Comparison of ENCODE assay signal across 1 cellular context in the genomic region with DNA sequence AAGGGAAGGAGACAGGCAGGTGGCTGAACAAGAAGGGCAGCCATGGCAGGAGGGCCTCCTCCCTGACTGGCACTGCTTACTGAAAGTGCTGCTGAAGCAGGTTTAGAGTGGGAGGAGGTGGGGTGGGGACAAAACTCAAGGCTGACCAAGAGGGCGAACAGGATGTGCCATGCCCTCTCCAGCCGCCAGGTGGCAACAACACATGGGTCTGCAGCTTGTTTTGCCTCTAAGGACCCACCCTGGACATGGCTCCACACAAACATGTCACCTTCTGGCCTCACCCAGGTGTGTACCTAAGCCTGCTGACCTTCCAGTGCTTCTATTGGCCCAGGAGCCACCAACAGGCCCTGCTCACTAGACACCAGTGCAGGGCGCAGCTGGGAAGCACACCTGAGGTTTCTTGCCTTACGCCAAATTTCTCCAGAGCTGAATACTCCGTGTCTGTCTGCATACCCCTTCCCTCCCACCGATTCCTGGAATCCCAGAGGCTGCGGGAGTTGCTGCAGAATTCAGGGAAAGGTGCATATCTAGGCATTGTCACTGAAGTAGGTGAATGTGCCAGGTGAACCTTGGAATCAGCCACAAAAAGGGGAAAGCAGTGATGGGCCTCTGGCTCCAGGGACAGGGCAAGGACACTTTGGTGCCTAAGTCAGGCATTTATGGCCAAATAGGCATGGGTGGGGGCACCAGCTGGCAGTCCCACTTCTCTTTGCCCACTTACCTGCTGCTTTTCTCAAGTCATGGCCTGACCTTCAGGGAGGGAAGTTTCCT.
TF ChIP-seq lines count a peak whose summit lies in the region.

No MANE protein-coding gene starts in this region.

TF ChIP-seq in HepG2, 621 proteins besides CTCF, POLR2A, EP300 and RAD21 (continued from another document and continues in another):
- TF ChIP-seq, protein P1, sequence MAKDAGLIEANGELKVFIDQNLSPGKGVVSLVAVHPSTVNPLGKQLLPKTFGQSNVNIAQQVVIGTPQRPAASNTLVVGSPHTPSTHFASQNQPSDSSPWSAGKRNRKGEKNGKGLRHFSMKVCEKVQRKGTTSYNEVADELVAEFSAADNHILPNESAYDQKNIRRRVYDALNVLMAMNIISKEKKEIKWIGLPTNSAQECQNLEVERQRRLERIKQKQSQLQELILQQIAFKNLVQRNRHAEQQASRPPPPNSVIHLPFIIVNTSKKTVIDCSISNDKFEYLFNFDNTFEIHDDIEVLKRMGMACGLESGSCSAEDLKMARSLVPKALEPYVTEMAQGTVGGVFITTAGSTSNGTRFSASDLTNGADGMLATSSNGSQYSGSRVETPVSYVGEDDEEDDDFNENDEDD (CRISPR knock-in tag; IDR thresholded peaks at IDR 0.05; ENCODE audit: borderline replicate concordance): peak; percentile 44; the same call in 1 of the 2 replicates
- TF ChIP-seq NFE2 (CRISPR knock-in tag; IDR thresholded peaks at IDR 0.05): no peak
- peak; percentile 90 for TF ChIP-seq STAG1 (CRISPR knock-in tag; IDR thresholded peaks at IDR 0.05)
- TF ChIP-seq GATAD1 (CRISPR knock-in tag; IDR thresholded peaks at IDR 0.05): peak; percentile 72; the same call in 1 of the 2 replicates
- TF ChIP-seq, protein P2, sequence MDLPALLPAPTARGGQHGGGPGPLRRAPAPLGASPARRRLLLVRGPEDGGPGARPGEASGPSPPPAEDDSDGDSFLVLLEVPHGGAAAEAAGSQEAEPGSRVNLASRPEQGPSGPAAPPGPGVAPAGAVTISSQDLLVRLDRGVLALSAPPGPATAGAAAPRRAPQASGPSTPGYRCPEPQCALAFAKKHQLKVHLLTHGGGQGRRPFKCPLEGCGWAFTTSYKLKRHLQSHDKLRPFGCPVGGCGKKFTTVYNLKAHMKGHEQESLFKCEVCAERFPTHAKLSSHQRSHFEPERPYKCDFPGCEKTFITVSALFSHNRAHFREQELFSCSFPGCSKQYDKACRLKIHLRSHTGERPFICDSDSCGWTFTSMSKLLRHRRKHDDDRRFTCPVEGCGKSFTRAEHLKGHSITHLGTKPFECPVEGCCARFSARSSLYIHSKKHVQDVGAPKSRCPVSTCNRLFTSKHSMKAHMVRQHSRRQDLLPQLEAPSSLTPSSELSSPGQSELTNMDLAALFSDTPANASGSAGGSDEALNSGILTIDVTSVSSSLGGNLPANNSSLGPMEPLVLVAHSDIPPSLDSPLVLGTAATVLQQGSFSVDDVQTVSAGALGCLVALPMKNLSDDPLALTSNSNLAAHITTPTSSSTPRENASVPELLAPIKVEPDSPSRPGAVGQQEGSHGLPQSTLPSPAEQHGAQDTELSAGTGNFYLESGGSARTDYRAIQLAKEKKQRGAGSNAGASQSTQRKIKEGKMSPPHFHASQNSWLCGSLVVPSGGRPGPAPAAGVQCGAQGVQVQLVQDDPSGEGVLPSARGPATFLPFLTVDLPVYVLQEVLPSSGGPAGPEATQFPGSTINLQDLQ (CRISPR knock-in tag; IDR thresholded peaks at IDR 0.05): no peak
- TF ChIP-seq ZNF562 (CRISPR knock-in tag; IDR thresholded peaks at IDR 0.05; ENCODE audit: borderline replicate concordance): no peak
- peak; percentile 44 to 72; a peak in 3 of 4 replicates for TF ChIP-seq MAFK (conservative IDR thresholded peaks at IDR 0.05 in 1 of 2, IDR thresholded peaks at IDR 0.05 in 1 of 2; ENCODE audit: low read length in 2 of 2)
- TF ChIP-seq SRSF1 (optimal IDR thresholded peaks at IDR 0.05; ENCODE audit: low read depth, low read length): no peak
- TF ChIP-seq, protein P3, sequence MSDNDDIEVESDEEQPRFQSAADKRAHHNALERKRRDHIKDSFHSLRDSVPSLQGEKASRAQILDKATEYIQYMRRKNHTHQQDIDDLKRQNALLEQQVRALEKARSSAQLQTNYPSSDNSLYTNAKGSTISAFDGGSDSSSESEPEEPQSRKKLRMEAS (IDR thresholded peaks at IDR 0.05): peak; percentile 66
- peak; percentile 74; the same call in 1 of the 2 replicates for TF ChIP-seq KDM4B (CRISPR knock-in tag; IDR thresholded peaks at IDR 0.05)
- peak; percentile 57; the same call in 1 of the 2 replicates for TF ChIP-seq POGZ (CRISPR knock-in tag; IDR thresholded peaks at IDR 0.05)
- TF ChIP-seq, protein P4, sequence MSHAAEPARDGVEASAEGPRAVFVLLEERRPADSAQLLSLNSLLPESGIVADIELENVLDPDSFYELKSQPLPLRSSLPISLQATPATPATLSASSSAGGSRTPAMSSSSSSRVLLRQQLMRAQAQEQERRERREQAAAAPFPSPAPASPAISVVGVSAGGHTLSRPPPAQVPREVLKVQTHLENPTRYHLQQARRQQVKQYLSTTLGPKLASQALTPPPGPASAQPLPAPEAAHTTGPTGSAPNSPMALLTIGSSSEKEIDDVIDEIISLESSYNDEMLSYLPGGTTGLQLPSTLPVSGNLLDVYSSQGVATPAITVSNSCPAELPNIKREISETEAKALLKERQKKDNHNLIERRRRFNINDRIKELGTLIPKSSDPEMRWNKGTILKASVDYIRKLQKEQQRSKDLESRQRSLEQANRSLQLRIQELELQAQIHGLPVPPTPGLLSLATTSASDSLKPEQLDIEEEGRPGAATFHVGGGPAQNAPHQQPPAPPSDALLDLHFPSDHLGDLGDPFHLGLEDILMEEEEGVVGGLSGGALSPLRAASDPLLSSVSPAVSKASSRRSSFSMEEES (CRISPR knock-in tag; IDR thresholded peaks at IDR 0.05): peak; percentile 39; the same call in 1 of the 2 replicates
- TF ChIP-seq ERF (CRISPR knock-in tag; IDR thresholded peaks at IDR 0.05): peak; percentile 85; the same call in 1 of the 2 replicates
- TF ChIP-seq, protein P5, sequence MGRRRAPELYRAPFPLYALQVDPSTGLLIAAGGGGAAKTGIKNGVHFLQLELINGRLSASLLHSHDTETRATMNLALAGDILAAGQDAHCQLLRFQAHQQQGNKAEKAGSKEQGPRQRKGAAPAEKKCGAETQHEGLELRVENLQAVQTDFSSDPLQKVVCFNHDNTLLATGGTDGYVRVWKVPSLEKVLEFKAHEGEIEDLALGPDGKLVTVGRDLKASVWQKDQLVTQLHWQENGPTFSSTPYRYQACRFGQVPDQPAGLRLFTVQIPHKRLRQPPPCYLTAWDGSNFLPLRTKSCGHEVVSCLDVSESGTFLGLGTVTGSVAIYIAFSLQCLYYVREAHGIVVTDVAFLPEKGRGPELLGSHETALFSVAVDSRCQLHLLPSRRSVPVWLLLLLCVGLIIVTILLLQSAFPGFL (CRISPR knock-in tag; IDR thresholded peaks at IDR 0.05): no peak
- 0 out of 2 replicates have a peak, but pooled peaks have one; percentile 58 for TF ChIP-seq DNMT1 (CRISPR knock-in tag; IDR thresholded peaks at IDR 0.05)
- no peak for TF ChIP-seq TCF12 (IDR thresholded peaks at IDR 0.05)
- no peak for TF ChIP-seq TCF12 (CRISPR knock-in tag; IDR thresholded peaks at IDR 0.05)
- peak; percentile 71; the same call in 1 of the 2 replicates for TF ChIP-seq ZNF547 (CRISPR knock-in tag; IDR thresholded peaks at IDR 0.05)
- no peak for TF ChIP-seq HNRNPUL1 (IDR thresholded peaks at IDR 0.05; ENCODE audit: low read depth, low read length)
- TF ChIP-seq ZNF772 (CRISPR knock-in tag; IDR thresholded peaks at IDR 0.05): 0 out of 2 replicates have a peak, but pooled peaks have one; percentile 59
- no peak for TF ChIP-seq ZSCAN22 (CRISPR knock-in tag; IDR thresholded peaks at IDR 0.05)
- peak; percentile 78; the same call in 1 of the 2 replicates for TF ChIP-seq ZKSCAN8 (CRISPR knock-in tag; IDR thresholded peaks at IDR 0.05; ENCODE audit: borderline replicate concordance)
- TF ChIP-seq SATB2 (CRISPR knock-in tag; IDR thresholded peaks at IDR 0.05): no peak
- TF ChIP-seq, protein P6, sequence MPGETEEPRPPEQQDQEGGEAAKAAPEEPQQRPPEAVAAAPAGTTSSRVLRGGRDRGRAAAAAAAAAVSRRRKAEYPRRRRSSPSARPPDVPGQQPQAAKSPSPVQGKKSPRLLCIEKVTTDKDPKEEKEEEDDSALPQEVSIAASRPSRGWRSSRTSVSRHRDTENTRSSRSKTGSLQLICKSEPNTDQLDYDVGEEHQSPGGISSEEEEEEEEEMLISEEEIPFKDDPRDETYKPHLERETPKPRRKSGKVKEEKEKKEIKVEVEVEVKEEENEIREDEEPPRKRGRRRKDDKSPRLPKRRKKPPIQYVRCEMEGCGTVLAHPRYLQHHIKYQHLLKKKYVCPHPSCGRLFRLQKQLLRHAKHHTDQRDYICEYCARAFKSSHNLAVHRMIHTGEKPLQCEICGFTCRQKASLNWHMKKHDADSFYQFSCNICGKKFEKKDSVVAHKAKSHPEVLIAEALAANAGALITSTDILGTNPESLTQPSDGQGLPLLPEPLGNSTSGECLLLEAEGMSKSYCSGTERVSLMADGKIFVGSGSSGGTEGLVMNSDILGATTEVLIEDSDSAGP (CRISPR knock-in tag; IDR thresholded peaks at IDR 0.05; ENCODE audit: borderline replicate concordance): peak; percentile 82
- TF ChIP-seq, protein P7, sequence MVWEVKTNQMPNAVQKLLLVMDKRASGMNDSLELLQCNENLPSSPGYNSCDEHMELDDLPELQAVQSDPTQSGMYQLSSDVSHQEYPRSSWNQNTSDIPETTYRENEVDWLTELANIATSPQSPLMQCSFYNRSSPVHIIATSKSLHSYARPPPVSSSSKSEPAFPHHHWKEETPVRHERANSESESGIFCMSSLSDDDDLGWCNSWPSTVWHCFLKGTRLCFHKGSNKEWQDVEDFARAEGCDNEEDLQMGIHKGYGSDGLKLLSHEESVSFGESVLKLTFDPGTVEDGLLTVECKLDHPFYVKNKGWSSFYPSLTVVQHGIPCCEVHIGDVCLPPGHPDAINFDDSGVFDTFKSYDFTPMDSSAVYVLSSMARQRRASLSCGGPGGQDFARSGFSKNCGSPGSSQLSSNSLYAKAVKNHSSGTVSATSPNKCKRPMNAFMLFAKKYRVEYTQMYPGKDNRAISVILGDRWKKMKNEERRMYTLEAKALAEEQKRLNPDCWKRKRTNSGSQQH (CRISPR knock-in tag; IDR thresholded peaks at IDR 0.05; ENCODE audit: low read depth): no peak
- TF ChIP-seq SP2 (CRISPR knock-in tag; IDR thresholded peaks at IDR 0.05): peak; percentile 41; the same call in 1 of the 2 replicates
- no peak for TF ChIP-seq SRY (CRISPR knock-in tag; IDR thresholded peaks at IDR 0.05)
- TF ChIP-seq ZNF143 (CRISPR knock-in tag; IDR thresholded peaks at IDR 0.05): peak; percentile 38; the same call in 1 of the 2 replicates
- TF ChIP-seq ZNF749 (CRISPR knock-in tag; IDR thresholded peaks at IDR 0.05; ENCODE audit: borderline replicate concordance): no peak
- TF ChIP-seq ZNF563 (CRISPR knock-in tag; IDR thresholded peaks at IDR 0.05): peak; percentile 18; the same call in 1 of the 2 replicates
- TF ChIP-seq HDAC2 (CRISPR knock-in tag; IDR thresholded peaks at IDR 0.05): peak; percentile 62
- TF ChIP-seq SRSF9 (IDR thresholded peaks at IDR 0.05; ENCODE audit: borderline replicate concordance, insufficient read depth, low read depth, low read length, poor library complexity, severe bottlenecking): no peak
- TF ChIP-seq, protein P8, sequence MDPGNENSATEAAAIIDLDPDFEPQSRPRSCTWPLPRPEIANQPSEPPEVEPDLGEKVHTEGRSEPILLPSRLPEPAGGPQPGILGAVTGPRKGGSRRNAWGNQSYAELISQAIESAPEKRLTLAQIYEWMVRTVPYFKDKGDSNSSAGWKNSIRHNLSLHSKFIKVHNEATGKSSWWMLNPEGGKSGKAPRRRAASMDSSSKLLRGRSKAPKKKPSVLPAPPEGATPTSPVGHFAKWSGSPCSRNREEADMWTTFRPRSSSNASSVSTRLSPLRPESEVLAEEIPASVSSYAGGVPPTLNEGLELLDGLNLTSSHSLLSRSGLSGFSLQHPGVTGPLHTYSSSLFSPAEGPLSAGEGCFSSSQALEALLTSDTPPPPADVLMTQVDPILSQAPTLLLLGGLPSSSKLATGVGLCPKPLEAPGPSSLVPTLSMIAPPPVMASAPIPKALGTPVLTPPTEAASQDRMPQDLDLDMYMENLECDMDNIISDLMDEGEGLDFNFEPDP (CRISPR knock-in tag; conservative IDR thresholded peaks at IDR 0.05): no peak
- peak; percentile 91; the same call in 1 of the 2 replicates for TF ChIP-seq REPIN1 (CRISPR knock-in tag; IDR thresholded peaks at IDR 0.05; ENCODE audit: borderline replicate concordance, low read depth)
- peak; percentile 40; the same call in 1 of the 2 replicates for TF ChIP-seq KMT2B (CRISPR knock-in tag; IDR thresholded peaks at IDR 0.05)
- TF ChIP-seq ISX (CRISPR knock-in tag; conservative IDR thresholded peaks at IDR 0.05): no peak
- TF ChIP-seq TAF1 (CRISPR knock-in tag; IDR thresholded peaks at IDR 0.05): peak; percentile 30; the same call in 1 of the 2 replicates
- TF ChIP-seq ZBTB38 (CRISPR knock-in tag; IDR thresholded peaks at IDR 0.05): peak; percentile 68; the same call in 1 of the 2 replicates
